In genomic region chr2:96225016-96225533, GRCh38 we compare ENCODE assay signal across 10 cellular contexts. TPM values are rescaled to one million over a fixed set of nuclear protein-coding genes. Genes with fewer than 3 reads are reported as not detected.
DNase-seq lines count a peak whose midpoint lies in the region; ATAC-seq, FAIRE-seq and TF ChIP-seq lines count a peak whose summit lies in the region.
"Had no signal": no experiment of that assay in that cellular context is flagged by ENCODE, and none has a peak within 500 bp of the region (broad histone marks: within the 10 kb centered on the region; RNA-seq: fewer than 3 reads in every experiment).

No MANE protein-coding gene starts in this region.

- H3K4me1 ChIP-seq in GM12878 (ENCODE audit: control insufficient read depth, insufficient read depth, low read length) = peaks cover 17% of the 10 kb centered on the region
- H3K4me1 ChIP-seq: suprapubic skin had no signal

- RAD21 ChIA-PET in GM12878 (lab: Charles Lee; ENCODE audit: unreplicated experiment) = interaction anchor here (0.7 to 2.1 kb wide), 6 partner anchors 9 to 284 kb away, joined by 3 to 20 read pairs (median 3); no protein-coding TSS in a partner anchor

- TF ChIP-seq CTCF in GM12878 (IDR thresholded peaks at IDR 0.05 in 2 of 3, conservative IDR thresholded peaks at IDR 0.05 in 1 of 3; ENCODE audit: control insufficient read depth in 2 of 3, extremely low read depth in 1 of 3, insufficient read depth in 1 of 3, low read depth in 3 of 3, low read length in 3 of 3) = no peak

- POLR2A ChIA-PET in GM12878 (lab: Charles Lee) = interaction anchor here (0.7 to 10.0 kb wide), 6 partner anchors 8 to 24 kb away, joined by 3 to 66 read pairs (median 4); partner anchors contain the start of gene STARD7

- BruUV-seq in GM12878 (replicated peaks; lab: Mats Ljungman, UMichigan) = no TSS peak

- peaks cover 4% of the 10 kb centered on the region for H3K79me2 ChIP-seq in GM12878 (ENCODE audit: control insufficient read depth, insufficient read depth, low read length)

- in situ Hi-C loops in GM12878 (cut with MboI) = no loop called here
- in situ Hi-C loops in G401 (cut with HindIII; ENCODE audit: low sequenced_read_pairs) = no loop called here

- H4K20me1 ChIP-seq in GM12878 (ENCODE audit: control insufficient read depth, insufficient read depth) = no peaks in the 10 kb centered on the region

- no peaks in the 10 kb centered on the region for H3K27me3 ChIP-seq in GM12878 (replicated peaks in 1 of 2; ENCODE audit: control insufficient read depth in 2 of 2, insufficient read depth in 2 of 2, low read length in 1 of 2)
- H3K27me3 ChIP-seq: suprapubic skin had no signal

- peak overlapping the region; percentile 94 for H3K27ac ChIP-seq in GM12878 (ENCODE audit: control insufficient read depth, insufficient read depth)
- H3K27ac ChIP-seq: suprapubic skin had no signal

- no peaks in the 10 kb centered on the region for H3K9me3 ChIP-seq in GM12878 (replicated peaks; ENCODE audit: control insufficient read depth, insufficient read depth, low read length)
- H3K9me3 ChIP-seq: suprapubic skin had no signal

- CTCF ChIA-PET in GM12878 (lab: Yijun Ruan, JAX) = interaction anchor here (1.0 to 2.9 kb wide), 5 partner anchors 9 to 38 kb away, joined by 3 to 17 read pairs (median 11); partner anchors contain the start of gene STARD7

- H3K36me3 ChIP-seq in GM12878 (ENCODE audit: control insufficient read depth in 2 of 2, insufficient read depth in 2 of 2, low read length in 1 of 2) = no peaks in the 10 kb centered on the region
- H3K36me3 ChIP-seq: suprapubic skin had no signal

- DNase-seq in GM12891 (ENCODE audit: insufficient read length, low spot score) (no peak), GM12878 (ENCODE audit: low read depth, low spot score) (peak; percentile 74), G401 (ENCODE audit: low spot score) (no peak)
- DNase-seq in stimulated activated naive CD4-positive, alpha-beta T cell treated with Interleukin-2 at 50 U/mL for 16 hours (lab: John Stamatoyannopoulos, UW) = no peak
- DNase-seq in stimulated activated CD4-positive, alpha-beta T cell treated with anti-CD3 and anti-CD28 coated beads, Interleukin-15, amount 100 ng/mL, for 24 hours = no peak
- DNase-seq: right cardiac atrium had no signal

- H2AFZ ChIP-seq in GM12878 (ENCODE audit: control insufficient read depth, low read depth, low read length) = peak overlapping the region; percentile 63

- ATAC-seq in GM21390 (IDR thresholded peaks at IDR 0.05; ENCODE audit: unreplicated experiment) = peak; percentile 80
- peak; percentile 67 for ATAC-seq in HG03521 (IDR thresholded peaks at IDR 0.05; ENCODE audit: unreplicated experiment)
- peak; percentile 94 for ATAC-seq in GM12878
- ATAC-seq in GM21717 (IDR thresholded peaks at IDR 0.05; ENCODE audit: unreplicated experiment) = no peak
- ATAC-seq: right cardiac atrium had no signal

- peak overlapping the region; percentile 73 for H3K4me2 ChIP-seq in GM12878 (ENCODE audit: control insufficient read depth, insufficient read depth)

- SMC1A ChIA-PET in GM12878 (lab: Charles Lee; ENCODE audit: uncharacterized antibody, unreplicated experiment) = interaction anchor here (0.7 to 2.1 kb wide), 9 partner anchors 9 to 40 kb away, joined by 3 to 35 read pairs (median 4); partner anchors contain the start of gene STARD7

- intact Hi-C loops in GM12878 (cut with micrococcal nuclease; ENCODE audit: unreplicated experiment) = loop anchor here (1.0 to 5.0 kb wide), 2 partner anchors 14 to 37 kb away; no protein-coding TSS in a partner anchor

- TF ChIP-seq POLR2A in GM12891 (IDR thresholded peaks at IDR 0.05; ENCODE audit: low read depth, low read length) (peak; percentile 65), GM12878 (IDR thresholded peaks at IDR 0.05; ENCODE audit: low read depth, low read length) (peak; percentile 59; the same call in 1 of the 2 replicates)

- no peak overlapping the region for H3K4me3 ChIP-seq in GM12878
- H3K4me3 ChIP-seq: suprapubic skin had no signal

- no peak for TF ChIP-seq RAD21 in GM12878 (IDR thresholded peaks at IDR 0.05; ENCODE audit: insufficient read depth, low read depth, low read length)

- 0% methylated on average over 3 of the region's 3 CpGs for WGBS in GM12878 (ENCODE audit: insufficient coverage, insufficient replicate concordance, low lambda C conversion rate, missing lambda C conversion rate)

- peak; percentile 73 to 85; a peak in 3 of 4 replicates for TF ChIP-seq EP300 in GM12878 (IDR thresholded peaks at IDR 0.05; ENCODE audit: borderline replicate concordance in 1 of 2, control insufficient read depth in 1 of 2, low read depth in 2 of 2, low read length in 2 of 2)

- FAIRE-seq in GM12891 (lab: Jason Lieb, UNC) (peak; percentile 80), GM12878 (lab: Jason Lieb, UNC) (peak; percentile 81)

- H3K9ac ChIP-seq in GM12878 (ENCODE audit: control insufficient read depth, insufficient read depth, low read length) = peak overlapping the region; percentile 54

TF ChIP-seq in GM12891, 5 proteins besides CTCF, POLR2A, EP300 and RAD21 (continues in another document):
- peak; percentile 99 for TF ChIP-seq SPI1 (IDR thresholded peaks at IDR 0.05; ENCODE audit: low read depth, low read length)
- TF ChIP-seq POLR2AphosphoS5 (IDR thresholded peaks at IDR 0.05; ENCODE audit: low read depth, low read length) = no peak
- TF ChIP-seq POU2F2 (IDR thresholded peaks at IDR 0.05; ENCODE audit: low read depth, low read length) = no peak

TF ChIP-seq in GM12878, 131 proteins besides CTCF, POLR2A, EP300 and RAD21 (continues in another document):
- TF ChIP-seq LARP7 (IDR thresholded peaks at IDR 0.05) (no peak), BACH1 (IDR thresholded peaks at IDR 0.05; ENCODE audit: borderline replicate concordance) (peak; percentile 44; the same call in 1 of the 2 replicates), MEF2B (IDR thresholded peaks at IDR 0.05; ENCODE audit: partially characterized antibody, poor library complexity, severe bottlenecking) (peak; percentile 82)

RNA-seq across cellular contexts. Expression of gene STARD7, which starts 16.4 kb away (rescaled TPM):
- polyA plus RNA-seq in GM12891 (2012; ENCODE audit: low read depth, missing spikeins) = 81.9 TPM
- 140 and 161 TPM in 2 replicates for total RNA-seq in GM12878 (2013; cell fraction: nucleolus; rRNA removed)
- 215 and 229 TPM in 2 replicates for total RNA-seq in GM12878 (2014; rRNA removed)
- total RNA-seq in GM12878 (2014; rRNA removed; fragmentation: Illumina TruSeq; extraction: Trizol) = 148 and 153 TPM in 2 replicates
- total RNA-seq in GM12878 (2021) = 194 and 200 TPM in 2 replicates
- 84.4 TPM for polyA plus RNA-seq in GM12878 (2011; ENCODE audit: low read depth)
- 139 and 142 TPM in 2 replicates for polyA plus RNA-seq in GM12878 (2011; rRNA removed)
- 75.3 and 92.3 TPM in 2 replicates for polyA plus RNA-seq in GM12878 (2011; cell fraction: cytosol; rRNA removed)
- 89.9 and 96.0 TPM in 2 replicates for polyA plus RNA-seq in GM12878 (2011; cell fraction: nucleus; rRNA removed)
- 81.5 and 83.0 TPM in 2 replicates for polyA plus RNA-seq in GM12878 (2012)
- polyA plus RNA-seq in GM12878 (2014; fragmentation: Illumina TruSeq; extraction: Trizol) = 154 and 182 TPM in 2 replicates
- 100 to 1,000 TPM in 1 of 2 experiments, 10 to 100 TPM in 1; 85.4 to 114 TPM for polyA plus RNA-seq in GM12878 (2014; fragmentation: Nextera tagmentation; extraction: Ambion mirVana)
- 120 and 123 TPM in 2 replicates for polyA plus RNA-seq in GM12878 (2014; rRNA removed)
- polyA plus RNA-seq in GM12878 (2016; fragmentation: Nextera tagmentation; extraction: Ambion mirVana) = 100 to 1,000 TPM; 225 to 237 TPM
- 88.6 and 126 TPM in 2 replicates for polyA minus RNA-seq in GM12878 (2011; rRNA and poly(A)+ RNA removed)
- polyA minus RNA-seq in GM12878 (2011; cell fraction: cytosol; rRNA and poly(A)+ RNA removed) = 52.3 and 75.1 TPM in 2 replicates
- 65.0 and 122 TPM in 2 replicates for polyA minus RNA-seq in GM12878 (2011; cell fraction: nucleus; rRNA and poly(A)+ RNA removed)
- 117 and 144 TPM in 2 replicates for total RNA-seq in G401 (2014; rRNA removed; shearing (Covaris generic))

RNA-seq across cellular contexts. Expression of gene TMEM127, which starts 40.7 kb away (rescaled TPM):
- polyA plus RNA-seq in GM12891 (2012; ENCODE audit: low read depth, missing spikeins) = 10.9 TPM
- total RNA-seq in GM12878 (2013; cell fraction: nucleolus; rRNA removed) = 22.9 and 23.0 TPM in 2 replicates
- total RNA-seq in GM12878 (2014; rRNA removed) (11.2 and 15.3 TPM in 2 replicates), GM12878 (2014; rRNA removed; fragmentation: Illumina TruSeq; extraction: Trizol) (8.2 and 8.9 TPM in 2 replicates), GM12878 (2021) (25.6 and 27.2 TPM in 2 replicates)
- 6.9 TPM for polyA plus RNA-seq in GM12878 (2011; ENCODE audit: low read depth)
- polyA plus RNA-seq in GM12878 (2011; rRNA removed) (11.6 and 24.9 TPM in 2 replicates), GM12878 (2014; fragmentation: Illumina TruSeq; extraction: Trizol) (10.5 and 19.9 TPM in 2 replicates), GM12878 (2014; fragmentation: Nextera tagmentation; extraction: Ambion mirVana) (1 to 10 TPM; 2.6 to 3.0 TPM), GM12878 (2014; rRNA removed) (18.4 and 22.3 TPM in 2 replicates), GM12878 (2016; fragmentation: Nextera tagmentation; extraction: Ambion mirVana) (10 to 100 TPM; 17.0 to 18.4 TPM)
- polyA plus RNA-seq in GM12878 (2011; cell fraction: cytosol; rRNA removed) = 23.0 and 24.2 TPM in 2 replicates
- 19.2 and 23.7 TPM in 2 replicates for polyA plus RNA-seq in GM12878 (2011; cell fraction: nucleus; rRNA removed)
- polyA plus RNA-seq in GM12878 (2012) = 15.0 and 15.6 TPM in 2 replicates
- polyA minus RNA-seq in GM12878 (2011; rRNA and poly(A)+ RNA removed) = 32.5 and 35.8 TPM in 2 replicates
- polyA minus RNA-seq in GM12878 (2011; cell fraction: cytosol; rRNA and poly(A)+ RNA removed) = 7.8 and 11.4 TPM in 2 replicates
- 8.0 and 13.6 TPM in 2 replicates for polyA minus RNA-seq in GM12878 (2011; cell fraction: nucleus; rRNA and poly(A)+ RNA removed)
- total RNA-seq in G401 (2014; rRNA removed; shearing (Covaris generic)) = 6.9 and 8.1 TPM in 2 replicates

RNA-seq across cellular contexts. Expression of gene CIAO1, which starts 41.0 kb away (rescaled TPM):
- polyA plus RNA-seq in GM12891 (2012; ENCODE audit: low read depth, missing spikeins) = 36.4 TPM
- 40.1 and 42.8 TPM in 2 replicates for total RNA-seq in GM12878 (2013; cell fraction: nucleolus; rRNA removed)
- total RNA-seq in GM12878 (2014; rRNA removed) (74.7 and 89.4 TPM in 2 replicates), GM12878 (2014; rRNA removed; fragmentation: Illumina TruSeq; extraction: Trizol) (48.0 and 49.7 TPM in 2 replicates), GM12878 (2021) (51.1 and 57.5 TPM in 2 replicates)
- 23.7 TPM for polyA plus RNA-seq in GM12878 (2011; ENCODE audit: low read depth)
- polyA plus RNA-seq in GM12878 (2011; rRNA removed) (61.3 and 75.4 TPM in 2 replicates), GM12878 (2014; fragmentation: Illumina TruSeq; extraction: Trizol) (50.2 and 55.8 TPM in 2 replicates), GM12878 (2014; fragmentation: Nextera tagmentation; extraction: Ambion mirVana) (10 to 100 TPM in 1 of 2 experiments, 1 to 10 TPM in 1; 8.3 to 15.6 TPM), GM12878 (2014; rRNA removed) (89.3 and 92.5 TPM in 2 replicates), GM12878 (2016; fragmentation: Nextera tagmentation; extraction: Ambion mirVana) (10 to 100 TPM; 69.4 to 73.1 TPM)
- polyA plus RNA-seq in GM12878 (2011; cell fraction: cytosol; rRNA removed) = 115 and 126 TPM in 2 replicates
- 66.5 and 69.5 TPM in 2 replicates for polyA plus RNA-seq in GM12878 (2011; cell fraction: nucleus; rRNA removed)
- polyA plus RNA-seq in GM12878 (2012) = 38.2 and 43.6 TPM in 2 replicates
- 73.0 and 101 TPM in 2 replicates for polyA minus RNA-seq in GM12878 (2011; rRNA and poly(A)+ RNA removed)
- polyA minus RNA-seq in GM12878 (2011; cell fraction: cytosol; rRNA and poly(A)+ RNA removed) = 26.6 and 27.0 TPM in 2 replicates
- polyA minus RNA-seq in GM12878 (2011; cell fraction: nucleus; rRNA and poly(A)+ RNA removed) = 19.2 and 32.0 TPM in 2 replicates
- total RNA-seq in G401 (2014; rRNA removed; shearing (Covaris generic)) = 120 and 126 TPM in 2 replicates
